Comparison of ENCODE assay signal across 2 cellular contexts in genomic region chr7:22488643-22489462, GRCh38.
TF ChIP-seq lines count a peak whose summit lies in the region.

No MANE protein-coding gene starts in this region.

TF ChIP-seq in GM23338, 12 proteins besides CTCF, POLR2A, EP300 and RAD21 (continued from another document):
- TF ChIP-seq ZNF462 (CRISPR knock-in tag; IDR thresholded peaks at IDR 0.05) (no peak), CREB1 (CRISPR knock-in tag; IDR thresholded peaks at IDR 0.05; ENCODE audit: low read depth) (no peak), ZNF114 (CRISPR knock-in tag; IDR thresholded peaks at IDR 0.05) (no peak), NANOG (IDR thresholded peaks at IDR 0.05; ENCODE audit: borderline replicate concordance) (no peak), EZH2 (IDR thresholded peaks at IDR 0.05; ENCODE audit: low read depth, unreplicated experiment) (no peak), ETS1 (IDR thresholded peaks at IDR 0.05) (no peak), EZH2phosphoT487 (IDR thresholded peaks at IDR 0.05; ENCODE audit: unreplicated experiment) (no peak), POLR2AphosphoS5 (IDR thresholded peaks at IDR 0.05; ENCODE audit: low read depth) (no peak), STAT1 (IDR thresholded peaks at IDR 0.05; ENCODE audit: unreplicated experiment) (no peak), ZNF331 (CRISPR knock-in tag; IDR thresholded peaks at IDR 0.05; ENCODE audit: low read depth) (no peak), REST (IDR thresholded peaks at IDR 0.05; ENCODE audit: unreplicated experiment) (no peak)

TF ChIP-seq in K562, 482 proteins besides CTCF, POLR2A, EP300 and RAD21 (continued from another document):
- 0 out of 2 replicates have a peak, but pooled peaks have one; percentile 19 for TF ChIP-seq ZNF592 (IDR thresholded peaks at IDR 0.05)
- peak; percentile 51 for TF ChIP-seq TFE3 (CRISPR knock-in tag; IDR thresholded peaks at IDR 0.05)
- TF ChIP-seq MITF (IDR thresholded peaks at IDR 0.05) = 0 out of 2 replicates have a peak, but pooled peaks have one; percentile 6
- peak; percentile 17; the same call in 1 of the 2 replicates for TF ChIP-seq L3MBTL2 (IDR thresholded peaks at IDR 0.05)
- TF ChIP-seq NUFIP1 (IDR thresholded peaks at IDR 0.05; ENCODE audit: partially characterized antibody) = no peak
- TF ChIP-seq IRF2 (CRISPR knock-in tag; IDR thresholded peaks at IDR 0.05) = no peak
- TF ChIP-seq USF2 (CRISPR knock-in tag; IDR thresholded peaks at IDR 0.05) = peak; percentile 77
- no peak for TF ChIP-seq ATF3 (IDR thresholded peaks at IDR 0.05)
- TF ChIP-seq ATF3 (CRISPR knock-in tag; conservative IDR thresholded peaks at IDR 0.05) = no peak
- TF ChIP-seq RAD51 (IDR thresholded peaks at IDR 0.05; ENCODE audit: borderline replicate concordance, low read depth) = peak; percentile 63; the same call in 1 of the 2 replicates
- peak; percentile 83 for TF ChIP-seq USF1 (CRISPR knock-in tag; IDR thresholded peaks at IDR 0.05)
- TF ChIP-seq PHF20 (IDR thresholded peaks at IDR 0.05; ENCODE audit: partially characterized antibody) = no peak
- peak; percentile 63 for TF ChIP-seq ARID2 (IDR thresholded peaks at IDR 0.05)
- no peak for TF ChIP-seq TCF3 (CRISPR knock-in tag; IDR thresholded peaks at IDR 0.05)
- TF ChIP-seq BHLHE40 (IDR thresholded peaks at IDR 0.05; ENCODE audit: low read length) = peak; percentile 97
- TF ChIP-seq KLF16 (IDR thresholded peaks at IDR 0.05) = peak; percentile 46; the same call in 1 of the 2 replicates
